1 cellular context compared by ENCODE assay signal in the genomic region with DNA sequence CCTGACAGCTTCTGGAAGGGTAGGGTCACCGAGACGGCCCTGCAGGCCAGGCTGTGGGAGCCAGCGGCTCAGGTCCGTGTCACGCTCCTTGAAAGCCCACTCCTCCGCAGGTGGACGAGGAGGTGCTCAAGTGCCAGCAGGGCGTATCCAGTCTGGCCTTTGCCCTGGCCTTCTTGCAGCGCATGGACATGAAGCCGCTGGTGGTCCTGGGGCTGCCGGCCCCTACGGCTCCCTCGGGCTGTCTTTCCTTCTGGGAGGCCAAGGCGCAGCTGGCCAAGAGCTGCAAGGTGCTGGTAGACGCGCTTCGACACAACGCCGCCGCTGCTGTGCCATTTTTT.
TF ChIP-seq lines count a peak whose summit lies in the region.

No MANE protein-coding gene starts in this region.

TF ChIP-seq in GM23338, 12 proteins besides CTCF, POLR2A, EP300 and RAD21 (continued from another document):
- TF ChIP-seq, protein P1, sequence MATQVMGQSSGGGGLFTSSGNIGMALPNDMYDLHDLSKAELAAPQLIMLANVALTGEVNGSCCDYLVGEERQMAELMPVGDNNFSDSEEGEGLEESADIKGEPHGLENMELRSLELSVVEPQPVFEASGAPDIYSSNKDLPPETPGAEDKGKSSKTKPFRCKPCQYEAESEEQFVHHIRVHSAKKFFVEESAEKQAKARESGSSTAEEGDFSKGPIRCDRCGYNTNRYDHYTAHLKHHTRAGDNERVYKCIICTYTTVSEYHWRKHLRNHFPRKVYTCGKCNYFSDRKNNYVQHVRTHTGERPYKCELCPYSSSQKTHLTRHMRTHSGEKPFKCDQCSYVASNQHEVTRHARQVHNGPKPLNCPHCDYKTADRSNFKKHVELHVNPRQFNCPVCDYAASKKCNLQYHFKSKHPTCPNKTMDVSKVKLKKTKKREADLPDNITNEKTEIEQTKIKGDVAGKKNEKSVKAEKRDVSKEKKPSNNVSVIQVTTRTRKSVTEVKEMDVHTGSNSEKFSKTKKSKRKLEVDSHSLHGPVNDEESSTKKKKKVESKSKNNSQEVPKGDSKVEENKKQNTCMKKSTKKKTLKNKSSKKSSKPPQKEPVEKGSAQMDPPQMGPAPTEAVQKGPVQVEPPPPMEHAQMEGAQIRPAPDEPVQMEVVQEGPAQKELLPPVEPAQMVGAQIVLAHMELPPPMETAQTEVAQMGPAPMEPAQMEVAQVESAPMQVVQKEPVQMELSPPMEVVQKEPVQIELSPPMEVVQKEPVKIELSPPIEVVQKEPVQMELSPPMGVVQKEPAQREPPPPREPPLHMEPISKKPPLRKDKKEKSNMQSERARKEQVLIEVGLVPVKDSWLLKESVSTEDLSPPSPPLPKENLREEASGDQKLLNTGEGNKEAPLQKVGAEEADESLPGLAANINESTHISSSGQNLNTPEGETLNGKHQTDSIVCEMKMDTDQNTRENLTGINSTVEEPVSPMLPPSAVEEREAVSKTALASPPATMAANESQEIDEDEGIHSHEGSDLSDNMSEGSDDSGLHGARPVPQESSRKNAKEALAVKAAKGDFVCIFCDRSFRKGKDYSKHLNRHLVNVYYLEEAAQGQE (IDR thresholded peaks at IDR 0.05; ENCODE audit: unreplicated experiment), result no peak
- TF ChIP-seq, protein P2, sequence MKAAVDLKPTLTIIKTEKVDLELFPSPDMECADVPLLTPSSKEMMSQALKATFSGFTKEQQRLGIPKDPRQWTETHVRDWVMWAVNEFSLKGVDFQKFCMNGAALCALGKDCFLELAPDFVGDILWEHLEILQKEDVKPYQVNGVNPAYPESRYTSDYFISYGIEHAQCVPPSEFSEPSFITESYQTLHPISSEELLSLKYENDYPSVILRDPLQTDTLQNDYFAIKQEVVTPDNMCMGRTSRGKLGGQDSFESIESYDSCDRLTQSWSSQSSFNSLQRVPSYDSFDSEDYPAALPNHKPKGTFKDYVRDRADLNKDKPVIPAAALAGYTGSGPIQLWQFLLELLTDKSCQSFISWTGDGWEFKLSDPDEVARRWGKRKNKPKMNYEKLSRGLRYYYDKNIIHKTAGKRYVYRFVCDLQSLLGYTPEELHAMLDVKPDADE (IDR thresholded peaks at IDR 0.05), result no peak
- TF ChIP-seq NANOG (IDR thresholded peaks at IDR 0.05; ENCODE audit: borderline replicate concordance) (no peak), STAT1 (IDR thresholded peaks at IDR 0.05; ENCODE audit: unreplicated experiment) (no peak), CREB1 (CRISPR knock-in tag; IDR thresholded peaks at IDR 0.05; ENCODE audit: low read depth) (no peak), POLR2AphosphoS5 (IDR thresholded peaks at IDR 0.05; ENCODE audit: low read depth) (no peak), JUNB (IDR thresholded peaks at IDR 0.05; ENCODE audit: unreplicated experiment) (no peak), ZNF331 (CRISPR knock-in tag; IDR thresholded peaks at IDR 0.05; ENCODE audit: low read depth) (no peak), EZH2 (IDR thresholded peaks at IDR 0.05; ENCODE audit: low read depth, unreplicated experiment) (no peak)
